Comparison of ENCODE assay signal across 21 cellular contexts in the genomic region with DNA sequence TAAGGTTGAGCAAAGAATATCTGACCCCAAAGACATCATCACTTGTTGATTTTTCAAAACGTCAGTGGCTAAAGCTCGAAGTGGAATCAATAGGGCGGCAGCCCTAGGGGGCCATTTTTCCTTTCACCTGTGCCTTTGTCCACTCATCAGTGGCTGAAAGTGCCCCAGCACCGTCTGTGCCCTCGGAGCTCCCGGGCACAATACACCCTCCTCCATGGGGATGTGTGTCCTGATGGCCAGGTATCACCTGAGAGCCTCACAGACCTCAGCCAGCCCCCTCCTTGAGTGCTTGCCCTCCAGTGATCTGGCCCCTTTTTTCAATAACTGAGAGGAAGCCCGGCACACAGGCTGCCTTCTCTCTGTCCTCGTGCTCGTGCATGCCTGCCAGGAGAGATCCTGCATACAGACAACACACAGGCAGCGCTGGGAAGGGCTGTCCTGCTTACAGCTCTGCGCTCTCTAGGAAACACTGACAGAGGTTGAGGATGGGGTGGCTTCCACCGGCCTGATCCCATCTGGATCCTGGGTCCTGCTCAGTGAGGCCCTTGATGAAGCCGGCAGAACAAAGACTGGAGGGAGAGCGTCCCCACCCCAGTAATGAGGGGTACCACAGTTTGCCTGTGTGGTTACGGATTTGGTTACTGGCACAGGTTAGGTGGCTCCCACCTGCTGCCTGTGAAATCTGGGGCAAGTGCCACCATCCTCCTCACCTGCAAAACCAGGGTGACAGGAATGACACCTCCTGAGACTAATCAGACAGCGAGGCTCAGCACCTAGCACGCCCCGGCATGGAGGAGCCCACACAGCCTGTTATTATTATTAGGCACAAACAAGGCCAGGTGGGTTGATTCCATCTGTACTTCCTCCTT.
DNase-seq lines count a peak whose midpoint lies in the region; ATAC-seq and TF ChIP-seq lines count a peak whose summit lies in the region.
"Had no signal": no experiment of that assay in that cellular context is flagged by ENCODE, and none has a peak within 500 bp of the region (broad histone marks: within the 10 kb centered on the region; RNA-seq: fewer than 3 reads in every experiment).

No MANE protein-coding gene starts in this region.

- peak; percentile 14 for ATAC-seq in naive thymus-derived CD4-positive, alpha-beta T cell

- H3K4me1 Mint-ChIP-seq in H9 (peaks cover 20 to 22% of the 10 kb centered on the region in 2 experiments), brain (peaks cover 51% of the 10 kb centered on the region)
- H3K4me1 Mint-ChIP-seq in naive thymus-derived CD4-positive, alpha-beta T cell = no peaks in the 10 kb centered on the region
- H3K4me1 Mint-ChIP-seq: CD14-positive monocyte had no signal

- H2AK5ac ChIP-seq in H9 (ENCODE audit: insufficient read length, low read length) = no peak overlapping the region

- intact Hi-C loops in naive thymus-derived CD4-positive, alpha-beta T cell (cut with micrococcal nuclease) = no loop called here

- no peak overlapping the region for H3T11ph ChIP-seq in H9 (ENCODE audit: low read length)

- H3K23ac ChIP-seq in H9 (ENCODE audit: insufficient read length, low read depth, low read length) = no peak overlapping the region

- CTCF ChIA-PET in naive thymus-derived CD4-positive, alpha-beta T cell (lab: Charles Lee) = no interaction called here

- no peaks in the 10 kb centered on the region for H4K20me1 ChIP-seq in H9 (ENCODE audit: control insufficient read depth, insufficient read depth, insufficient read length)

- no CpG with 5 or more reads among the region's 18 CpGs for WGBS in H9 (ENCODE audit: extremely low coverage, insufficient read length, low lambda C conversion rate)

- H3K18ac ChIP-seq in H9 (ENCODE audit: insufficient read length, low read depth, low read length) = no peak overlapping the region

- no peak overlapping the region for H3K4me2 ChIP-seq in H9 (ENCODE audit: insufficient read depth, insufficient read length, low read length)

- H2BK5ac ChIP-seq in H9 (ENCODE audit: insufficient read length, low read length) = no peak overlapping the region

- H2BK120ac ChIP-seq in H9 (ENCODE audit: low read depth, low read length, poor library complexity, severe bottlenecking) = no peak overlapping the region

- H3K79me1 ChIP-seq in H9 (ENCODE audit: insufficient read depth, low read depth, low read length, poor library complexity, severe bottlenecking) = no peaks in the 10 kb centered on the region

- H3K9ac ChIP-seq in H9 (ENCODE audit: extremely low read depth, insufficient read length, low read length) = no peak overlapping the region

- no peak overlapping the region for H2BK15ac ChIP-seq in H9 (ENCODE audit: low read depth, low read length)

- H4K91ac ChIP-seq in H9 (ENCODE audit: insufficient read length, low read depth, low read length) = no peak overlapping the region

- H3K4me1 ChIP-seq in H9 (ENCODE audit: insufficient read depth, low read length) = no peaks in the 10 kb centered on the region
- no peaks in the 10 kb centered on the region for H3K4me1 ChIP-seq in naive thymus-derived CD4-positive, alpha-beta T cell (ENCODE audit: control insufficient read depth in 2 of 2, insufficient read depth in 2 of 2, low read length in 2 of 2)

- H3K56ac ChIP-seq in H9 (ENCODE audit: insufficient read length, low read depth, low read length) = no peak overlapping the region

- no peak overlapping the region for H2BK20ac ChIP-seq in H9 (ENCODE audit: low read depth, low read length, poor library complexity, severe bottlenecking)

- H3K27ac Mint-ChIP-seq in H9 (no peak overlapping the region), brain (peak overlapping the region in 3 of 5 experiments; percentile 15 to 87 (median 53))
- no peak overlapping the region for H3K27ac Mint-ChIP-seq in naive thymus-derived CD4-positive, alpha-beta T cell
- H3K27ac Mint-ChIP-seq: CD14-positive monocyte, HFFc6 had no signal

- no peaks in the 10 kb centered on the region for H3K36me3 ChIP-seq in naive thymus-derived CD4-positive, alpha-beta T cell (ENCODE audit: control insufficient read depth in 2 of 3, insufficient read depth in 3 of 3, low read length in 3 of 3)

- H2AFZ ChIP-seq in H9 (ENCODE audit: low read length) = no peak overlapping the region

- no peak overlapping the region for H2BK12ac ChIP-seq in H9 (ENCODE audit: insufficient read length, low read depth, low read length)

- no peaks in the 10 kb centered on the region; a peak in 1 of 5 replicates for H3K9me3 Mint-ChIP-seq in H9
- H3K9me3 Mint-ChIP-seq in brain = no peaks in the 10 kb centered on the region
- H3K9me3 Mint-ChIP-seq in naive thymus-derived CD4-positive, alpha-beta T cell = no peaks in the 10 kb centered on the region
- H3K9me3 Mint-ChIP-seq: CD14-positive monocyte had no signal

- H3K4me3 Mint-ChIP-seq in H9 = no peak overlapping the region
- peak overlapping the region in 1 of 5 experiments; percentile 19 for H3K4me3 Mint-ChIP-seq in brain
- H3K4me3 Mint-ChIP-seq in naive thymus-derived CD4-positive, alpha-beta T cell = no peak overlapping the region
- H3K4me3 Mint-ChIP-seq: CD14-positive monocyte, HFFc6 had no signal

- H3K4me3 ChIP-seq in naive thymus-derived CD4-positive, alpha-beta T cell (ENCODE audit: low read length) = no peak overlapping the region

- DNase-seq in NCI-H2227 (lab: John Stamatoyannopoulos, UW; ENCODE audit: unreplicated experiment) = peak; percentile 11
- no peak for DNase-seq in NCI-H2227 treated with DMSO at 0.1 percent for 48 hours (lab: John Stamatoyannopoulos, UW)
- peak; percentile 27 for DNase-seq in H9
- no peak for DNase-seq in naive thymus-derived CD4-positive, alpha-beta T cell
- no peak for DNase-seq in NCI-H2196 treated with DMSO at 0.1 percent for 48 hours (lab: John Stamatoyannopoulos, UW; ENCODE audit: unreplicated experiment)
- DNase-seq in T1000 (lab: John Stamatoyannopoulos, UW) = no peak
- DNase-seq in NCI-H1048 (lab: John Stamatoyannopoulos, UW) = no peak
- DNase-seq: 8988T; DMS79; HFFc6; IMR-90; NCI-H1436; NCI-H1930; NCI-H2171 treated with DMSO at 0.1 percent for 48 hours; NCI-H510A; NCI-H748 treated with DMSO at 0.1 percent for 48 hours; NK-92 treated with Interleukin-12 subunit alpha and Interleukin-12 subunit beta, amount 100 ng/mL, for 24 hours had no signal

- H3K9me3 ChIP-seq in H9 (ENCODE audit: control insufficient read depth, low read depth, low read length) = no peaks in the 10 kb centered on the region
- H3K9me3 ChIP-seq in naive thymus-derived CD4-positive, alpha-beta T cell (ENCODE audit: control insufficient read depth in 2 of 3, low read length in 3 of 3) = no peaks in the 10 kb centered on the region

- no peak overlapping the region for H4K8ac ChIP-seq in H9 (replicated peaks; ENCODE audit: insufficient read length, low read depth, low read length)

- no peaks in the 10 kb centered on the region for H3K79me2 ChIP-seq in H9 (ENCODE audit: insufficient read depth, low read length)

- POLR2A ChIA-PET in naive thymus-derived CD4-positive, alpha-beta T cell (lab: Charles Lee) = no interaction called here

- H4K5ac ChIP-seq in H9 (ENCODE audit: insufficient read length, low read depth, low read length) = no peak overlapping the region

- TF ChIP-seq CTCF in H9 (conservative IDR thresholded peaks at IDR 0.05) (no peak), brain (conservative IDR thresholded peaks at IDR 0.05) (no peak)

- H3K27ac ChIP-seq in H9 (ENCODE audit: insufficient read length, low read depth, low read length) = no peak overlapping the region
- H3K27ac ChIP-seq in naive thymus-derived CD4-positive, alpha-beta T cell (ENCODE audit: low read depth, low read length) = no peak overlapping the region
- H3K27ac ChIP-seq: HL-60, RWPE1 had no signal

- H3K27me3 ChIP-seq in H9 (ENCODE audit: insufficient read depth, low read length) = no peaks in the 10 kb centered on the region
- H3K27me3 ChIP-seq in naive thymus-derived CD4-positive, alpha-beta T cell (ENCODE audit: control insufficient read depth in 2 of 2, insufficient read depth in 2 of 2, low read length in 2 of 2) = no peaks in the 10 kb centered on the region

- H3K36me3 Mint-ChIP-seq in H9 (ENCODE audit: insufficient read depth in 1 of 3, low read depth in 3 of 3) (no peaks in the 10 kb centered on the region), brain (no peaks in the 10 kb centered on the region)
- H3K36me3 Mint-ChIP-seq in naive thymus-derived CD4-positive, alpha-beta T cell = no peaks in the 10 kb centered on the region
- H3K36me3 Mint-ChIP-seq: CD14-positive monocyte had no signal

- no peak overlapping the region for H3K4ac ChIP-seq in H9 (ENCODE audit: low read depth, low read length)

- H3K23me2 ChIP-seq in H9 (ENCODE audit: insufficient read length, low read depth, low read length, poor library complexity, severe bottlenecking) = no peaks in the 10 kb centered on the region

- H3K27me3 Mint-ChIP-seq in H9 (ENCODE audit: low read depth) (no peaks in the 10 kb centered on the region; the same call in 1 of the 2 replicates), brain (peaks cover 8% of the 10 kb centered on the region)
- peaks cover 0 to 37% (median 4%) of the 10 kb centered on the region in 5 donors for H3K27me3 Mint-ChIP-seq in naive thymus-derived CD4-positive, alpha-beta T cell

- 0 out of 2 replicates have a peak overlapping the region, but pooled peaks have one; percentile 42 for H3K14ac ChIP-seq in H9 (ENCODE audit: insufficient read depth, low read length)

Comparison
In these comparisons a context has a peak if more than half of its experiments do, and no peak if none do; other contexts are left out.
1. DNase-seq: peak in NCI-H2227 (single experiment) and H9 (single experiment); none in NCI-H2227 treated with DMSO at 0.1 percent for 48 hours (single experiment), naive thymus-derived CD4-positive, alpha-beta T cell (0 of 9), NCI-H2196 treated with DMSO at 0.1 percent for 48 hours (single experiment), T1000 (single experiment) and NCI-H1048 (single experiment).
2. H3K27ac Mint-ChIP-seq: peak in brain (3 of 5); none in H9 (0 of 3) and naive thymus-derived CD4-positive, alpha-beta T cell (0 of 9).